ENCODE assay signal across 8 cellular contexts in the genomic region with DNA sequence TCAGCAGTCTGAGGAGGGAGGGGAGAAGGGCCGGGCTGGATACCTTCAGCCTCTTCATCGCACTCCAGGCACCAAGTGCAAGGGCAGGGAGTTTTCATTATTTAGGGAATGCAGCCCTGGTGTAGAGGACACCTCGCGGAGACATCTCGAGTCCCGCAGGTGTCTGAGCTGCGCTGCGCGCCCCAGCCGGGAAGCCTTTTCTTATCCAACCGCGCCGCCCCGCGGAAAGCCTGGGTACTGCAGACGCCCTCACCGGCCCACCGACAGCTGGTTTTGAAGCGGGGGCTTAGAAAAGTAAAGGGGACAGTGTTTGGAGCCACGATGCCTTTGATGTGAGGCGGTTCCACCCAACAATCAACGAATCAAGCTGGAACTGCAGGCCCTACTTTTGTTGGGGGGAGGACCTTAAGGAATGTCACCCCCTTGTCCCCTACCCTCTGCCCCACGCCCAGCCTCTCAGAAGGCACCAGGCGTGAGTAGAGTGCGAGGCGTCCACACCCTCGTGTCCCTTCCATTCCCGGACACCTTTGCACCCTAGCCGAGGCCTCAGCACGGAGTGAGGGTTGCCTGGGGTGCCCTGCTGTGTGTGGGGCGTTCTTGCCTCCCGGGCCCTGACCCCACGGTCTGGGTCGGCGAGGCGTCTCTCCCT. TPM values are rescaled to one million over a fixed set of nuclear protein-coding genes. Genes with fewer than 3 reads are reported as not detected.
DNase-seq lines count a peak whose midpoint lies in the region; TF ChIP-seq lines count a peak whose summit lies in the region.

No MANE protein-coding gene starts in this region.

- H3K4me1 ChIP-seq in KMS-11 (ENCODE audit: low read depth, poor library complexity, severe bottlenecking) (peaks cover 26% of the 10 kb centered on the region), hepatocyte (ENCODE audit: insufficient read depth) (peaks cover 7% of the 10 kb centered on the region), skeletal muscle satellite cell (ENCODE audit: control insufficient read depth, insufficient read depth, low read length) (peaks cover 21% of the 10 kb centered on the region)

- in situ Hi-C loops in GM13976 (cut with MboI; ENCODE audit: low sequenced_read_pairs, unreplicated experiment), result loop anchor here (10.0 to 25.0 kb wide), 3 partner anchors 393 to 1143 kb away; a partner anchor contains a TSS

- 4% methylated on average over 36 of the region's 36 CpGs for whole genome bisulfite sequencing in hepatocyte (ENCODE audit: low lambda C conversion rate, missing lambda C conversion rate)

- DNase-seq in GM13976 (ENCODE audit: low spot score) (peak; percentile 86), T-helper 2 cell (peak; percentile 39 to 78 (median 69)), anterior cingulate cortex (lab: John Stamatoyannopoulos, UW) (peak in 43 of 58 donors; percentile 18 to 85 (median 52)), hepatocyte (ENCODE audit: low spot score) (peak; percentile 85), T1000 (lab: John Stamatoyannopoulos, UW) (no peak), NCI-H2081 (lab: John Stamatoyannopoulos, UW) (no peak)

- H3K36me3 ChIP-seq in KMS-11 (ENCODE audit: insufficient read depth) (no peaks in the 10 kb centered on the region), hepatocyte (replicated peaks; ENCODE audit: insufficient read depth, low read depth) (no peaks in the 10 kb centered on the region), skeletal muscle satellite cell (ENCODE audit: insufficient read depth, low read length) (no peaks in the 10 kb centered on the region)

- peak overlapping the region; percentile 76; the same call in 1 of the 2 replicates for H3K9ac ChIP-seq in KMS-11
- no peak overlapping the region for H3K9ac ChIP-seq in skeletal muscle satellite cell (ENCODE audit: low read depth, low read length)

- H2AFZ ChIP-seq in KMS-11 (ENCODE audit: low read depth) (peak overlapping the region; percentile 66), hepatocyte (peak overlapping the region; percentile 90)

- peak; percentile 97 for TF ChIP-seq CTCF in GM13976 (IDR thresholded peaks at IDR 0.05; ENCODE audit: borderline replicate concordance, control extremely low read depth, extremely low read depth, insufficient read depth, missing control alignments)
- peak; percentile 84 for TF ChIP-seq CTCF in KMS-11 (conservative IDR thresholded peaks at IDR 0.05; ENCODE audit: low read depth, low read length)
- peak; percentile 98 for TF ChIP-seq CTCF in hepatocyte (IDR thresholded peaks at IDR 0.05; ENCODE audit: poor library complexity)

- no peaks in the 10 kb centered on the region for H4K20me1 ChIP-seq in KMS-11 (ENCODE audit: insufficient read depth)
- no peaks in the 10 kb centered on the region for H4K20me1 ChIP-seq in hepatocyte (ENCODE audit: insufficient read depth, poor library complexity, severe bottlenecking)

- H3K27ac ChIP-seq in KMS-11 (no peak overlapping the region), hepatocyte (no peak overlapping the region)

- H3K9me3 ChIP-seq in hepatocyte (ENCODE audit: low read depth) (no peaks in the 10 kb centered on the region), skeletal muscle satellite cell (replicated peaks; ENCODE audit: low read length) (no peaks in the 10 kb centered on the region)

- no peaks in the 10 kb centered on the region for H3K79me2 ChIP-seq in KMS-11 (ENCODE audit: insufficient read depth, low read depth)
- H3K79me2 ChIP-seq in hepatocyte, result no peaks in the 10 kb centered on the region

- H3K9me2 ChIP-seq in hepatocyte (replicated peaks; ENCODE audit: insufficient read depth), result no peaks in the 10 kb centered on the region

- H3K27me3 ChIP-seq in KMS-11 (ENCODE audit: insufficient read depth, low read depth) (no peaks in the 10 kb centered on the region), hepatocyte (peaks cover 95% of the 10 kb centered on the region), skeletal muscle satellite cell (ENCODE audit: control insufficient read depth, insufficient read depth, low read length) (peaks cover 80% of the 10 kb centered on the region)

- peak overlapping the region; percentile 57; the same call in 1 of the 2 replicates for H3K4me2 ChIP-seq in KMS-11
- peak overlapping the region; percentile 99 for H3K4me2 ChIP-seq in hepatocyte
- H3K4me2 ChIP-seq in skeletal muscle satellite cell (ENCODE audit: low read length), result peak overlapping the region; percentile 98

- H3K4me3 ChIP-seq in KMS-11 (IDR thresholded peaks at IDR 0.05; ENCODE audit: insufficient read depth, low read depth, low read length) (no peak overlapping the region), hepatocyte (peak overlapping the region; percentile 45), skeletal muscle satellite cell (ENCODE audit: low read length) (peak overlapping the region; percentile 74)

RNA-seq across cellular contexts. Expression of a gene that starts 8.6 kb away (rescaled TPM):
- total RNA-seq in hepatocyte, result 0.33 TPM in 1 of 2 replicates, not detected in the other
- not detected in 2 replicates for polyA plus RNA-seq in hepatocyte
- total RNA-seq in skeletal muscle satellite cell (2012; rRNA removed), result 0.22 and 0.51 TPM in 2 replicates

Comparison
In these comparisons a context has a peak if more than half of its experiments do, and no peak if none do; other contexts are left out.
1. DNase-seq: peak in GM13976 (single experiment), T-helper 2 cell (5 of 5), anterior cingulate cortex (43 of 58) and hepatocyte (single experiment); none in T1000 (single experiment) and NCI-H2081 (0 of 2).
2. Peak in every context shown above with its lines, with median percentiles within 50 percentile points of each other: CTCF ChIP-seq and H3K4me2 ChIP-seq.